8 cellular contexts compared by ENCODE assay signal in the genomic region with DNA sequence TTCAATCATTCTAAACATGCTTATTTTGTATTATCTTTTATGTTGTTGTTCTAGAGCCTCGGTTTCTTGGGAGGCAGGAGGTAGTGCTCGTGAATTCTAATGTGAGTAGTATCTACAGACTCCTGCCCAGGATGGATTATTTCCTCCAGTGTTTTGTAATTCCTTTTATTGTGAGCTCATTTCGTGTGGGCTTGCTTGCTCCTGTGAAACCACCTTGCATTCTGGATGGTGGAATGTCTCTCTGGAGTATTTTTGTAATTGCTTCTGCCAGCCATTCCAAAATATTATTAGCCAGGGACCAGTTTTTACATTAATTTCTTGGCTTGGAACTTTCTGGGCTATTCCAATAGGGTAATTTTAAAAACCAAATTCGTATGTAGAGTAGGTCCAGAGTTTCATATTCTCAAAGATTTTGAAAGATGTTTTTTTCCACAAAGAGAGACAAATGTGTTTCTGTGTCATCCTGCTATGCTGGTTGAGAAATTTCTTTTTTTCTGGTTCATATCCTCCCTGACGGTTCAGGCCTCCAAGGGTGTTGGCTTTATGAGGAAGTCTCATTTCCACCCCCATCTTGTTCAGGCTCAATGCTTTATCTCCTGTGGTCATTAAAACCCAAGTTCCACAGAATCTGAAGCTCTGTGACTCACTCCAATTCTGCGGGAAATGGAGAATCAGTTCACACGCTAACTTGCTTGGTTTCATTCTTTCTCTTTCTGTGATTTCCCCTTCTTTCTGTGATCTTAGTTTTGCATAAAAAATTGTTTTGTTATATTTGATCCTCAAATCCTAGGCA. TPM values are rescaled to one million over a fixed set of nuclear protein-coding genes. Genes with fewer than 3 reads are reported as not detected.
A peak's percentile ranks its signal among the peaks of the same experiment; 100 is the strongest.
DNase-seq lines count a peak whose midpoint lies in the region; ATAC-seq and TF ChIP-seq lines count a peak whose summit lies in the region.

No MANE protein-coding gene starts in this region.

- peak overlapping the region; percentile 32 for H3K27ac Mint-ChIP-seq in activated naive CD4-positive, alpha-beta T cell treated with anti-CD3 and anti-CD28 coated beads, Interleukin-2, amount 50 U/mL, for 24 hours

- no peak overlapping the region for H3K4me3 ChIP-seq in right cardiac atrium (ENCODE audit: low read length)
- H3K4me3 ChIP-seq in thoracic aorta: peak overlapping the region; percentile 4

- DNase-seq in activated naive CD4-positive, alpha-beta T cell treated with anti-CD3 and anti-CD28 coated beads, Interleukin-2, amount 50 U/mL, for 16 hours: no peak
- DNase-seq in activated T-cell treated with anti-CD3 and anti-CD28 coated beads, Interleukin-2, amount 50 U/mL, for 4 hours: no peak
- DNase-seq in right cardiac atrium: no peak
- DNase-seq in thoracic aorta (ENCODE audit: low spot score): no peak
- DNase-seq in posterior vena cava (ENCODE audit: low spot score): no peak

- H3K4me3 Mint-ChIP-seq in activated naive CD4-positive, alpha-beta T cell treated with anti-CD3 and anti-CD28 coated beads, Interleukin-2, amount 50 U/mL, for 24 hours: no peak overlapping the region
- no peak overlapping the region for H3K4me3 Mint-ChIP-seq in activated T-cell treated with anti-CD3 and anti-CD28 coated beads, Interleukin-2, amount 50 U/mL, for 4 hours

- H3K9me3 ChIP-seq in right cardiac atrium (ENCODE audit: control insufficient read depth, low read length): no peaks in the 10 kb centered on the region
- H3K9me3 ChIP-seq in thoracic aorta: no peaks in the 10 kb centered on the region

- H3K36me3 ChIP-seq in thoracic aorta: no peaks in the 10 kb centered on the region

- no peaks in the 10 kb centered on the region for H3K4me1 Mint-ChIP-seq in activated naive CD4-positive, alpha-beta T cell treated with anti-CD3 and anti-CD28 coated beads, Interleukin-2, amount 50 U/mL, for 24 hours
- peaks cover 8% of the 10 kb centered on the region for H3K4me1 Mint-ChIP-seq in activated T-cell treated with anti-CD3 and anti-CD28 coated beads, Interleukin-2, amount 50 U/mL, for 4 hours (ENCODE audit: low read depth)

- H3K27me3 Mint-ChIP-seq in activated naive CD4-positive, alpha-beta T cell treated with anti-CD3 and anti-CD28 coated beads, Interleukin-2, amount 50 U/mL, for 24 hours: no peaks in the 10 kb centered on the region
- peaks cover 2% of the 10 kb centered on the region for H3K27me3 Mint-ChIP-seq in activated T-cell treated with anti-CD3 and anti-CD28 coated beads, Interleukin-2, amount 50 U/mL, for 4 hours (ENCODE audit: low read depth)

- H3K9me3 Mint-ChIP-seq in activated naive CD4-positive, alpha-beta T cell treated with anti-CD3 and anti-CD28 coated beads, Interleukin-2, amount 50 U/mL, for 24 hours: no peaks in the 10 kb centered on the region
- H3K9me3 Mint-ChIP-seq in activated T-cell treated with anti-CD3 and anti-CD28 coated beads, Interleukin-2, amount 50 U/mL, for 4 hours: no peaks in the 10 kb centered on the region

- H3K36me3 Mint-ChIP-seq in activated naive CD4-positive, alpha-beta T cell treated with anti-CD3 and anti-CD28 coated beads, Interleukin-2, amount 50 U/mL, for 24 hours: peaks cover 3% of the 10 kb centered on the region
- H3K36me3 Mint-ChIP-seq in activated T-cell treated with anti-CD3 and anti-CD28 coated beads, Interleukin-2, amount 50 U/mL, for 4 hours (ENCODE audit: insufficient read depth): no peaks in the 10 kb centered on the region

- ATAC-seq in activated T-cell treated with anti-CD3 and anti-CD28 coated beads, Interleukin-2, amount 50 U/mL, for 4 hours: peak; percentile 88 to 89
- ATAC-seq in right cardiac atrium (peak; percentile 28 to 51), thoracic aorta (ENCODE audit: insufficient number of reproducible peaks, low FRiP score, low read depth) (no peak), GM21360 (IDR thresholded peaks at IDR 0.05; ENCODE audit: unreplicated experiment) (no peak), HG02840 (IDR thresholded peaks at IDR 0.05; ENCODE audit: low FRiP score, unreplicated experiment) (no peak)

- intact Hi-C loops in right cardiac atrium (cut with DNase I) (no loop called here), posterior vena cava (cut with DNase I) (no loop called here)

- no peaks in the 10 kb centered on the region for H3K27me3 ChIP-seq in right cardiac atrium (ENCODE audit: control insufficient read depth, insufficient read depth)
- no peaks in the 10 kb centered on the region for H3K27me3 ChIP-seq in thoracic aorta (replicated peaks; ENCODE audit: insufficient read depth)

- H3K27ac ChIP-seq in right cardiac atrium (ENCODE audit: low read length): no peak overlapping the region
- peak overlapping the region; percentile 37 to 53 for H3K27ac ChIP-seq in thoracic aorta

- 60% methylated on average over 7 of the region's 7 CpGs for WGBS in right cardiac atrium

- peaks cover 2% of the 10 kb centered on the region for H3K4me1 ChIP-seq in right cardiac atrium (ENCODE audit: control insufficient read depth, insufficient read depth, low read length)
- peaks cover 19 to 28% of the 10 kb centered on the region in 2 donors for H3K4me1 ChIP-seq in thoracic aorta (ENCODE audit: control insufficient read depth in 1 of 2, low read depth in 2 of 2)

- TF ChIP-seq CTCF in thoracic aorta (IDR thresholded peaks at IDR 0.05): no peak

RNA-seq across cellular contexts. Expression of a gene that starts 41.7 kb away (rescaled TPM):
- 1 to 10 TPM; 1.4 to 2.7 (median 1.6) TPM for total RNA-seq in activated T-cell treated with anti-CD3 and anti-CD28 coated beads, Interleukin-2, amount 50 U/mL, for 4 hours
- total RNA-seq in right cardiac atrium (100 to 1,000 TPM; 127 to 214 (median 137) TPM), thoracic aorta (1,000 to 10,000 TPM in 1 of 2 donors, 100 to 1,000 TPM in 1; 912 to 1,038 TPM), posterior vena cava (1,000 to 10,000 TPM; 1,459 to 1,514 TPM)
- polyA plus RNA-seq in right cardiac atrium: 93.9 TPM

Comparison
In these comparisons a context has a peak if more than half of its experiments do, and no peak if none do; other contexts are left out.
1. ATAC-seq: peak in activated T-cell treated with anti-CD3 and anti-CD28 coated beads, Interleukin-2, amount 50 U/mL, for 4 hours (2 of 2) and right cardiac atrium (2 of 2); none in thoracic aorta (single experiment), GM21360 (single experiment) and HG02840 (single experiment).
2. RNA of a gene that starts 41.7 kb away (total RNA-seq): 1,459 to 1,514 TPM in posterior vena cava, 912 to 1,038 TPM in thoracic aorta and 127 to 214 TPM in right cardiac atrium; 1.4 to 2.7 TPM in activated T-cell treated with anti-CD3 and anti-CD28 coated beads, Interleukin-2, amount 50 U/mL, for 4 hours; every median in the first group is over 10 times any median in the second.